ENCODE assay signal across 23 cellular contexts in the genomic region with DNA sequence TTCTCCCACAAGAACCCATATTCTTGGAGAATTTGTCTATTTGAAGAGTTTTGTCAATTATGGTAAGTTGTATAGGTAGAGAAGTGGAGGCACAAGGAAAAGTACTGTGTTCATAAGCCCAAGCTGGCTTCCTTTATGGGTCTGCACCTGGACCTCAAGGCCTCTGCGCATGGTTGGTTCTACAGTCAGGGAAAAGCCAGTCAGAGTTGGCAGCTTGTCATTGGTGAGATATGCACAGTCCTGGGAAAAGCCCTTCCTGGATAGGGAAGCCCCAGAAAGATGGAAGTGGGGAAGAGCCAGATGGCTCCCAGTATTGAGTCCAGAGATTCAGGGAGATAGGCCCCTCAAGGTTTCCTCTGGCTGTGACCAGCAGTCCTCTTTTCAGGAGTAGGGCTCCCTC. TPM values are rescaled to one million over a fixed set of nuclear protein-coding genes. Genes with fewer than 3 reads are reported as not detected.
"Had no signal": no experiment of that assay in that cellular context is flagged by ENCODE, and none has a peak within 500 bp of the region (broad histone marks: within the 10 kb centered on the region; RNA-seq: fewer than 3 reads in every experiment).

No MANE protein-coding gene starts in this region.

- H3K4me3 Mint-ChIP-seq: activated naive CD4-positive, alpha-beta T cell treated with anti-CD3 and anti-CD28 coated beads, Interleukin-2, amount 50 U/mL, for 24 hours; effector memory CD8-positive, alpha-beta T cell; naive thymus-derived CD8-positive, alpha-beta T cell; stimulated activated effector memory CD8-positive, alpha-beta T cell treated with anti-CD3 and anti-CD28 coated beads, Interleukin-12 subunit alpha, Interleukin-12 subunit beta, amount 100 ng/mL, for 72 hours; T-cell had no signal

- H3K4me1 ChIP-seq: left lung had no signal

- H3K27me3 ChIP-seq: body of pancreas, ovary, stomach, testis, upper lobe of left lung had no signal

- H3K4me3 ChIP-seq: body of pancreas, left lung, lung, ovary, prostate gland, stomach, testis, upper lobe of left lung had no signal

- H3K36me3 ChIP-seq: left lung, neutrophil, ovary, prostate gland, upper lobe of left lung, WERI-Rb-1 had no signal

- ATAC-seq: body of pancreas; effector memory CD8-positive, alpha-beta T cell; left lung; naive thymus-derived CD8-positive, alpha-beta T cell; right cardiac atrium; stimulated activated effector memory CD8-positive, alpha-beta T cell treated with anti-CD3 and anti-CD28 coated beads, Interleukin-12 subunit alpha, Interleukin-12 subunit beta, amount 100 ng/mL, for 72 hours; T-cell had no signal

- H3K9me3 Mint-ChIP-seq: activated naive CD4-positive, alpha-beta T cell treated with anti-CD3 and anti-CD28 coated beads, Interleukin-2, amount 50 U/mL, for 24 hours; effector memory CD8-positive, alpha-beta T cell; naive thymus-derived CD8-positive, alpha-beta T cell; stimulated activated effector memory CD8-positive, alpha-beta T cell treated with anti-CD3 and anti-CD28 coated beads, Interleukin-12 subunit alpha, Interleukin-12 subunit beta, amount 100 ng/mL, for 72 hours; T-cell had no signal

- H3K36me3 Mint-ChIP-seq: activated naive CD4-positive, alpha-beta T cell treated with anti-CD3 and anti-CD28 coated beads, Interleukin-2, amount 50 U/mL, for 24 hours; naive thymus-derived CD8-positive, alpha-beta T cell; stimulated activated effector memory CD8-positive, alpha-beta T cell treated with anti-CD3 and anti-CD28 coated beads, Interleukin-12 subunit alpha, Interleukin-12 subunit beta, amount 100 ng/mL, for 72 hours; T-cell had no signal

- H3K27ac Mint-ChIP-seq: activated naive CD4-positive, alpha-beta T cell treated with anti-CD3 and anti-CD28 coated beads, Interleukin-2, amount 50 U/mL, for 24 hours; effector memory CD8-positive, alpha-beta T cell; naive thymus-derived CD8-positive, alpha-beta T cell; stimulated activated effector memory CD8-positive, alpha-beta T cell treated with anti-CD3 and anti-CD28 coated beads, Interleukin-12 subunit alpha, Interleukin-12 subunit beta, amount 100 ng/mL, for 72 hours; T-cell had no signal

- DNase-seq: activated CD4-positive, alpha-beta T cell treated with anti-CD3 and anti-CD28 coated beads for 1 hour; activated gamma-delta T cell treated with Interleukin-2 at 50 U/mL for 16 hours; activated T-cell treated with anti-CD3 and anti-CD28 coated beads, Interleukin-2, amount 50 U/mL, for 1 hour; anterior cingulate cortex; body of pancreas; central memory CD4-positive, alpha-beta T cell; effector memory CD8-positive, alpha-beta T cell; kidney; left lung; naive thymus-derived CD8-positive, alpha-beta T cell; ovary; right cardiac atrium; stomach; T-cell; testis; upper lobe of left lung; WERI-Rb-1 had no signal

- H3K27ac ChIP-seq: body of pancreas, left lung, neutrophil, ovary, prostate gland, stomach, testis, upper lobe of left lung, WERI-Rb-1 had no signal

- H3K9me3 ChIP-seq: body of pancreas, left lung, neutrophil, ovary, prostate gland, stomach, testis, upper lobe of left lung had no signal

RNA-seq across cellular contexts. Expression of gene BOC, which starts 15.8 kb away (rescaled TPM):
- total RNA-seq: dermis microvascular lymphatic vessel endothelial cell; naive thymus-derived CD8-positive, alpha-beta T cell had no signal
- polyA plus RNA-seq: naive thymus-derived CD8-positive, alpha-beta T cell had no signal
